In the genomic region with DNA sequence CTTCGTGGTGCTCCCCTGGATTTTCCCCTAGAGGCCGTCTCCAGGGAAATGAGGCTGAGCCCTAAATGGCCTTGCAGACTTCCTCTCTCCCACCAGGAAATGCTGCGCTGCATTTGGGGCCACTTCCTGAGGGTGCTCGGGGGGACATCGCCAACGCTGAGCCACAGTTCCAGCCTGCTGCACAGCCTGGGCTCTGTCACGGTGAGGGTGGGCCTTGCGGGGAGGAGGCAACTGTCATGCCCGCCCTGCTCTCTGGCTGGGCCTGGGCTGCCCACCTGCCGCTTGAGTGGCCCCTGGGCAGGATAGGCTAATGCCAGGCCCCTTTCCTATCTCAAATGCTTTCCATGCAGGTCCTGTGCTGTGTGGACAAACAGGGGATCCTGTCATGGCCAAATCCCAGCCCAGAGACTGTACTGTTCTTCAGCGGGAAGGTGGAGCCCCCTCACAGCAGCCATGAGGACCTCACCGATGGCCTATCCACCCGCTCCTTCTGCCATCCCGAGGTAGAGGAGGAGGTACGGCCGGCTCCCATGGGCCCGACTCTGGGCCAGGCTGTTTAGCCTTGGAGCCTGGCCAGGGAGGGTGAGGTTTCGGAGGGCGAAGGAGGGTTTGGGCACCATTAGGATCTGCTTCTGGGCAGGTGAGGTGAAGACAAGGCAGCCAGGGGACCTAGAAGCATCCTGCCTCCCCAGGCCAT, we compare ENCODE assay signal across 16 cellular contexts.
"Had no signal": no experiment of that assay in that cellular context is flagged by ENCODE, and none has a peak within 500 bp of the region (broad histone marks: within the 10 kb centered on the region; RNA-seq: fewer than 3 reads in every experiment).

No MANE protein-coding gene starts in this region.

- H3K4me3 ChIP-seq: breast epithelium, suprapubic skin had no signal

- H3K36me3 ChIP-seq: breast epithelium had no signal

- H3K27ac ChIP-seq: neutrophil, suprapubic skin had no signal

- FAIRE-seq: endothelial cell of umbilical vein, keratinocyte, TTC549, urothelium cell line had no signal

- H3K27me3 ChIP-seq: breast epithelium, neutrophil, suprapubic skin had no signal

- DNase-seq: activated CD4-positive, alpha-beta T cell treated with anti-CD3 and anti-CD28 coated beads, Interleukin-2, amount 50 U/mL, for 1 hour; activated gamma-delta T cell; activated naive CD8-positive, alpha-beta T cell treated with anti-CD3 and anti-CD28 coated beads for 36 hours; activated T-cell treated with anti-CD3 and anti-CD28 coated beads, Interleukin-2, amount 50 U/mL, for 48 hours; foreskin melanocyte; naive B cell; posterior cingulate gyrus; stimulated activated naive CD4-positive, alpha-beta T cell; T-helper 2 cell had no signal

- H3K4me1 ChIP-seq: breast epithelium had no signal

- H3K9me3 ChIP-seq: breast epithelium, neutrophil, suprapubic skin had no signal
